ENCODE assay signal across 17 cellular contexts in genomic region chr3:161540594-161540993, GRCh38. TPM values are rescaled to one million over a fixed set of nuclear protein-coding genes. Genes with fewer than 3 reads are reported as not detected.
DNase-seq lines count a peak whose midpoint lies in the region; ATAC-seq and TF ChIP-seq lines count a peak whose summit lies in the region.
"Had no signal": no experiment of that assay in that cellular context is flagged by ENCODE, and none has a peak within 500 bp of the region (broad histone marks: within the 10 kb centered on the region; RNA-seq: fewer than 3 reads in every experiment).

No MANE protein-coding gene starts in this region.

- no peaks in the 10 kb centered on the region for H3K36me3 ChIP-seq in left lung

- H3K4me1 Mint-ChIP-seq in Calu3 (ENCODE audit: low read depth, unreplicated experiment), result no peaks in the 10 kb centered on the region

- no TSS peak for BruUV-seq in Calu3 (replicated peaks; lab: Mats Ljungman, UMichigan)

- H3K4me3 ChIP-seq in left lung, result no peak overlapping the region
- H3K4me3 ChIP-seq: SK-N-MC had no signal

- H3K9me3 ChIP-seq in left lung, result no peaks in the 10 kb centered on the region

- no peaks in the 10 kb centered on the region for H3K27me3 ChIP-seq in left lung

- no peaks in the 10 kb centered on the region for H3K9me3 Mint-ChIP-seq in Calu3 (ENCODE audit: low read depth, unreplicated experiment)

- ATAC-seq in GM18502 (IDR thresholded peaks at IDR 0.05; ENCODE audit: poor library complexity, unreplicated experiment) (peak; percentile 80), GM19452 (IDR thresholded peaks at IDR 0.05; ENCODE audit: unreplicated experiment) (peak; percentile 71), HG02852 (IDR thresholded peaks at IDR 0.05; ENCODE audit: unreplicated experiment) (peak; percentile 64), HG03565 (IDR thresholded peaks at IDR 0.05; ENCODE audit: unreplicated experiment) (peak; percentile 51), left lung (no peak)

- no peaks in the 10 kb centered on the region for H3K4me1 ChIP-seq in left lung

- no peak overlapping the region for H3K27ac ChIP-seq in left lung
- H3K27ac ChIP-seq: SK-N-MC had no signal

- no peak for TF ChIP-seq CTCF in left lung (IDR thresholded peaks at IDR 0.05)
- no peak for TF ChIP-seq CTCF in Calu3 (IDR thresholded peaks at IDR 0.05; ENCODE audit: unreplicated experiment)

- intact Hi-C loops in left lung (cut with DNase I), result no loop called here
- intact Hi-C loops in Calu3 (cut with micrococcal nuclease; ENCODE audit: unreplicated experiment), result no loop called here

- DNase-seq in Ammon's horn (ENCODE audit: low spot score) (no peak), left lung (no peak), Calu3 (no peak), NCI-H1105 treated with DMSO at 0.1 percent for 48 hours (lab: John Stamatoyannopoulos, UW) (no peak)
- DNase-seq: activated CD8-positive, alpha-beta memory T cell treated with anti-CD3 and anti-CD28 coated beads, Interleukin-2, amount 50 U/mL, for 4 hours; cerebellar nuclear complex; kidney glomerular epithelial cell; NK-92 treated with Interleukin-12 subunit alpha and Interleukin-12 subunit beta, amount 100 ng/mL, for 24 hours; stimulated activated CD4-positive, alpha-beta T cell treated with anti-CD3 and anti-CD28 coated beads, Interleukin-2, amount 100 ng/mL, for 24 hours had no signal

- H3K4me3 Mint-ChIP-seq in Calu3 (ENCODE audit: low read depth, unreplicated experiment), result no peak overlapping the region
- H3K4me3 Mint-ChIP-seq: activated naive CD8-positive, alpha-beta T cell had no signal

- no peaks in the 10 kb centered on the region for H3K27me3 Mint-ChIP-seq in Calu3 (ENCODE audit: unreplicated experiment)

- H3K36me3 Mint-ChIP-seq in Calu3 (ENCODE audit: insufficient read depth, unreplicated experiment), result no peaks in the 10 kb centered on the region
- H3K36me3 Mint-ChIP-seq: activated naive CD8-positive, alpha-beta T cell had no signal

- H3K27ac Mint-ChIP-seq in Calu3 (ENCODE audit: unreplicated experiment), result no peak overlapping the region
- H3K27ac Mint-ChIP-seq: activated naive CD8-positive, alpha-beta T cell had no signal

- CTCF ChIA-PET in Calu3 (lab: Charles Lee), result no interaction called here

RNA-seq across cellular contexts. Expression of gene OTOL1, which starts 44.0 kb away (rescaled TPM):
- not detected for total RNA-seq in left lung
- not detected in 2 replicates for total RNA-seq in Calu3 (2022)
- total RNA-seq: H1, myocyte had no signal
